Comparison of ENCODE assay signal across 16 cellular contexts in genomic region chr10:87987206-87987605, GRCh38.
DNase-seq lines count a peak whose midpoint lies in the region; ATAC-seq, FAIRE-seq and TF ChIP-seq lines count a peak whose summit lies in the region.
"Had no signal": no experiment of that assay in that cellular context is flagged by ENCODE, and none has a peak within 500 bp of the region (broad histone marks: within the 10 kb centered on the region; RNA-seq: fewer than 3 reads in every experiment).

No MANE protein-coding gene starts in this region.

- H3K36me3 ChIP-seq in DND-41 (ENCODE audit: insufficient read depth, low read length) (no peaks in the 10 kb centered on the region), Peyer's patch (no peaks in the 10 kb centered on the region)
- H3K36me3 ChIP-seq: BLaER1 treated with 17β-estradiol and CSF1 and Interleukin-3, amounts not matched to agents 10 nM and 100 nM had no signal

- FAIRE-seq in frontal cortex (lab: Jason Lieb, UNC), result peak; percentile 76
- FAIRE-seq: HepG2 had no signal

- ATAC-seq in DND-41 (ENCODE audit: insufficient read depth, low read depth) (peak; percentile 78), HG03469 (IDR thresholded peaks at IDR 0.05; ENCODE audit: unreplicated experiment) (no peak)
- ATAC-seq: GM23338, HepG2 had no signal

- TF ChIP-seq POLR2A in Peyer's patch (IDR thresholded peaks at IDR 0.05), result no peak

- H3K4me1 ChIP-seq in DND-41 (ENCODE audit: insufficient read depth, low read length), result peaks cover 18% of the 10 kb centered on the region
- no peaks in the 10 kb centered on the region for H3K4me1 ChIP-seq in Peyer's patch
- H3K4me1 ChIP-seq: BLaER1 treated with 17β-estradiol and CSF1 and Interleukin-3, amounts not matched to agents 10 nM and 100 nM had no signal

- H3K27me3 ChIP-seq in DND-41 (ENCODE audit: insufficient read depth, low read length, poor library complexity), result no peaks in the 10 kb centered on the region
- no peaks in the 10 kb centered on the region for H3K27me3 ChIP-seq in Peyer's patch
- H3K27me3 ChIP-seq: BLaER1 treated with 17β-estradiol and CSF1 and Interleukin-3, amounts not matched to agents 10 nM and 100 nM had no signal

- H3K27ac ChIP-seq in DND-41 (ENCODE audit: low read length) (no peak overlapping the region), Peyer's patch (no peak overlapping the region)
- H3K27ac ChIP-seq: BLaER1 treated with 17β-estradiol and CSF1 and Interleukin-3, amounts not matched to agents 10 nM and 100 nM had no signal

- no peaks in the 10 kb centered on the region for H3K79me2 ChIP-seq in DND-41 (ENCODE audit: insufficient read depth, low read length)

- TF ChIP-seq CTCF in DND-41 (IDR thresholded peaks at IDR 0.05; ENCODE audit: borderline replicate concordance, extremely low read depth, low read length, poor library complexity, severe bottlenecking) (no peak), GM10248 (IDR thresholded peaks at IDR 0.05; ENCODE audit: control extremely low read depth, extremely low read depth, low read depth, missing control alignments) (no peak), Peyer's patch (IDR thresholded peaks at IDR 0.05) (no peak)

- no peak overlapping the region for H3K9ac ChIP-seq in DND-41 (ENCODE audit: low read depth, low read length)
- H3K9ac ChIP-seq: BLaER1 treated with 17β-estradiol and CSF1 and Interleukin-3, amounts not matched to agents 10 nM and 100 nM had no signal

- no peak overlapping the region for H3K4me2 ChIP-seq in DND-41 (ENCODE audit: insufficient read depth, low read length)
- H3K4me2 ChIP-seq: BLaER1 treated with 17β-estradiol and CSF1 and Interleukin-3, amounts not matched to agents 10 nM and 100 nM; GM23338 had no signal

- H4K20me1 ChIP-seq in DND-41 (ENCODE audit: insufficient read depth, low read length), result no peaks in the 10 kb centered on the region
- H4K20me1 ChIP-seq: BLaER1 treated with 17β-estradiol and CSF1 and Interleukin-3, amounts not matched to agents 10 nM and 100 nM had no signal

- H3K9me3 ChIP-seq in DND-41 (ENCODE audit: insufficient read depth, low read length, severe bottlenecking) (no peaks in the 10 kb centered on the region), Peyer's patch (no peaks in the 10 kb centered on the region)
- H3K9me3 ChIP-seq: BLaER1 treated with 17β-estradiol and CSF1 and Interleukin-3, amounts not matched to agents 10 nM and 100 nM had no signal

- no peak overlapping the region for H3K4me3 ChIP-seq in DND-41 (ENCODE audit: low read depth in 1 of 2, low read length in 2 of 2)
- no peak overlapping the region for H3K4me3 ChIP-seq in Peyer's patch
- H3K4me3 ChIP-seq: BLaER1 treated with 17β-estradiol and CSF1 and Interleukin-3, amounts not matched to agents 10 nM and 100 nM; GM23338 had no signal

- no peak overlapping the region for H2AFZ ChIP-seq in DND-41 (ENCODE audit: low read depth, low read length)
- H2AFZ ChIP-seq: GM23338 had no signal

- DNase-seq in DND-41 (no peak), GM10248 (ENCODE audit: extremely low spot score) (peak; percentile 0), OCI-M1 (lab: John Stamatoyannopoulos, UW) (peak; percentile 27), frontal cortex (ENCODE audit: low spot score in 2 of 2) (no peak), HuH-7.5 (ENCODE audit: low spot score) (no peak), Peyer's patch (no peak)
- DNase-seq: CD8-positive, alpha-beta memory T cell; COR-L47; DMS 273 treated with DMSO at 0.1 percent for 48 hours; DMS53; GDM1; HCEC 1CT had no signal

- CTCF ChIA-PET in GM10248 (lab: Yijun Ruan, JAX), result interaction anchor here (1.0 to 1.1 kb wide), 3 partner anchors 9 to 24 kb away, joined by 3 read pairs; no protein-coding TSS in a partner anchor

- POLR2A ChIA-PET in GM10248 (lab: Yijun Ruan, JAX), result no interaction called here

Comparison
In these comparisons a context has a peak if more than half of its experiments do, and no peak if none do; other contexts are left out.
1. DNase-seq: peak in GM10248 (single experiment) and OCI-M1 (single experiment); none in DND-41 (single experiment), frontal cortex (0 of 2), HuH-7.5 (single experiment) and Peyer's patch (0 of 3).